ENCODE assay signal across 10 cellular contexts in the genomic region with DNA sequence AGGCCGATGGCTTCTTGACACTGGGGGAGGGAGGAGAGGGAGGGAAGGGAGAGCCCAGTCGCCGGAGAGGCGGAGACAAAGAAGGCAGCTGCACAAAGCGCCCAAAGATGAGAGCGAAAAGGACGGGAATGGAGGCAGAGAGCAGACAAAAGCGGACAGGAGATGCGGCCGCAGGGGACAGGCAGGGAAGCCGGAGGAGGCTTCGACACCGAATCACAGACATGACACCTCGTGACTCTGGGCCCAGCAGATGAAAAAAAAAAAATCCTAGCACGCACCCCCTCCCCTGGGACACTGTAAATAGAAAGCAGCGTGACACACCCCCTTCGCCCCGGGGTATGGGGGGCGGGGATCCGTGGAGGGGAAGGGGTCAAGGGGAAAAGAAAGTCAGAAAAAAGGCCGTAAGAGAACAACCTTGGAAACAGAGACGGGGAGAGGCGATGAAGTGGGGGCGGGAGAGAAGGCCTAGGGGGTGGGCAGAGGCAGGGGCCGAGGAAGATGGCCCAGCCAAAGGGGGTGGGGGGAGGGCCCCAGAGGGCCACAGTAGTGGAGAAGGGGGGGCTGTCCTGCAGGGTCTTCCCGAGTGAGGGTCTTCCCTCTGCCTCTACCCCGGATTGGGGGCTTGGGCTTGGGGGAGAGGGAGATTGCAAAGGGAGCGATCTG. TPM values are rescaled to one million over a fixed set of nuclear protein-coding genes. Genes with fewer than 3 reads are reported as not detected.
DNase-seq lines count a peak whose midpoint lies in the region; ATAC-seq and TF ChIP-seq lines count a peak whose summit lies in the region.
"Had no signal": no experiment of that assay in that cellular context is flagged by ENCODE, and none has a peak within 500 bp of the region (broad histone marks: within the 10 kb centered on the region; RNA-seq: fewer than 3 reads in every experiment).

No MANE protein-coding gene starts in this region.

- H3K27me3 ChIP-seq in NT2/D1 (ENCODE audit: insufficient read depth, insufficient read length), result peaks cover 33% of the 10 kb centered on the region
- H3K27me3 ChIP-seq in PC-9 (ENCODE audit: insufficient read depth, low read depth), result peaks cover 33% of the 10 kb centered on the region

- DNase-seq in ACHN (peak; percentile 25), DMS79 treated with DMSO at 0.1 percent for 48 hours (lab: John Stamatoyannopoulos, UW) (peak; percentile 67), NT2/D1 (ENCODE audit: low read depth, low spot score) (no peak), iPS-NIHi11 (ENCODE audit: low spot score) (peak; percentile 38), NCI-H1694 (lab: John Stamatoyannopoulos, UW) (no peak), PC-9 (no peak)
- DNase-seq: right cardiac atrium, T-helper 1 cell had no signal

- POLR2A ChIA-PET in PC-9 (lab: Charles Lee; ENCODE audit: unreplicated experiment), result no interaction called here

- no peaks in the 10 kb centered on the region for H3K9me2 ChIP-seq in PC-9 (ENCODE audit: insufficient read depth)

- H3K4me3 ChIP-seq in NT2/D1 (ENCODE audit: insufficient read length, low read depth) (peak overlapping the region; percentile 46), PC-9 (no peak overlapping the region)

- peak overlapping the region; percentile 56 for H3K9ac ChIP-seq in NT2/D1 (ENCODE audit: insufficient read length, low read depth)

- no peak overlapping the region for H3K27ac ChIP-seq in PC-9

- TF ChIP-seq CTCF in PC-9 (conservative IDR thresholded peaks at IDR 0.05), result no peak

- BruUV-seq in PC-9 (replicated peaks; lab: Mats Ljungman, UMichigan), result no TSS peak

- 0 out of 2 replicates have a peak, but pooled peaks cover 3% of the 10 kb centered on the region for H3F3A ChIP-seq in PC-9 (ENCODE audit: insufficient read depth, low read depth)

- H3K36me3 ChIP-seq in NT2/D1 (ENCODE audit: insufficient read depth, insufficient read length, low read length) (no peaks in the 10 kb centered on the region), PC-9 (ENCODE audit: low read depth) (no peaks in the 10 kb centered on the region)

- H3K4me2 ChIP-seq in PC-9, result no peak overlapping the region

- intact Hi-C loops in PC-9 (cut with micrococcal nuclease; ENCODE audit: unreplicated experiment), result no loop called here

- H3K4me1 ChIP-seq in NT2/D1 (ENCODE audit: insufficient read depth, insufficient read length) (peaks cover 1% of the 10 kb centered on the region), PC-9 (replicated peaks; ENCODE audit: insufficient read depth) (no peaks in the 10 kb centered on the region)

- CTCF ChIA-PET in PC-9 (lab: Charles Lee), result interaction anchor here (0.7 kb wide), 1 partner anchor 304 kb away, joined by 5 read pairs; no protein-coding TSS in a partner anchor

- no peaks in the 10 kb centered on the region for H3K9me3 ChIP-seq in NT2/D1 (ENCODE audit: insufficient read depth, low read length)
- H3K9me3 ChIP-seq in PC-9 (ENCODE audit: insufficient read depth, low read depth), result no peaks in the 10 kb centered on the region

- no peaks in the 10 kb centered on the region for H4K20me1 ChIP-seq in PC-9 (ENCODE audit: insufficient read depth)

- no peak overlapping the region for H2AFZ ChIP-seq in PC-9

- H3K79me2 ChIP-seq in PC-9 (ENCODE audit: low read depth), result no peaks in the 10 kb centered on the region

- ATAC-seq in HG03460 (IDR thresholded peaks at IDR 0.05; ENCODE audit: unreplicated experiment), result no peak
- ATAC-seq in GM21367 (IDR thresholded peaks at IDR 0.05; ENCODE audit: unreplicated experiment), result no peak
- ATAC-seq: right cardiac atrium had no signal

- in situ Hi-C loops in ACHN (cut with HindIII; ENCODE audit: low pct_ligation_motif_present, low pct_unique_long_range_greater_than_20kb, low sequenced_read_pairs), result no loop called here

RNA-seq across cellular contexts. Expression of gene NAT16, which starts 0.8 kb away (rescaled TPM):
- total RNA-seq in PC-9 (2021), result not detected in 2 replicates
- total RNA-seq: right cardiac atrium had no signal

RNA-seq across cellular contexts. Expression of gene VGF, which starts 13.9 kb away (rescaled TPM):
- 2.1 and 2.3 TPM in 2 replicates for total RNA-seq in PC-9 (2021)
- total RNA-seq: right cardiac atrium had no signal

RNA-seq across cellular contexts. Expression of gene MOGAT3, which starts 21.6 kb away (rescaled TPM):
- total RNA-seq in PC-9 (2021), result not detected in 2 replicates
- total RNA-seq: right cardiac atrium had no signal

RNA-seq across cellular contexts. Expression of gene AP1S1, which starts 25.0 kb away (rescaled TPM):
- 227 and 308 TPM in 2 replicates for total RNA-seq in PC-9 (2021)

RNA-seq across cellular contexts. Expression of gene PLOD3, which starts 38.1 kb away (rescaled TPM):
- 93.2 and 105 TPM in 2 replicates for total RNA-seq in PC-9 (2021)

Comparison
In these comparisons a context has a peak if more than half of its experiments do, and no peak if none do; other contexts are left out.
1. DNase-seq: peak in ACHN (single experiment), DMS79 treated with DMSO at 0.1 percent for 48 hours (single experiment) and iPS-NIHi11 (single experiment); none in NT2/D1 (single experiment), NCI-H1694 (single experiment) and PC-9 (0 of 2).